Comparison of ENCODE assay signal across 11 cellular contexts in genomic region chr17:64156670-64157069, GRCh38. TPM values are rescaled to one million over a fixed set of nuclear protein-coding genes. Genes with fewer than 3 reads are reported as not detected.
DNase-seq lines count a peak whose midpoint lies in the region; ATAC-seq, FAIRE-seq and TF ChIP-seq lines count a peak whose summit lies in the region.
"Had no signal": no experiment of that assay in that cellular context is flagged by ENCODE, and none has a peak within 500 bp of the region (broad histone marks: within the 10 kb centered on the region; RNA-seq: fewer than 3 reads in every experiment).

No MANE protein-coding gene starts in this region.

- ATAC-seq in Right ventricle myocardium inferior (peak; percentile 10), left lung (no peak)

- TF ChIP-seq CTCF in left lung (IDR thresholded peaks at IDR 0.05): no peak

- H3K9ac ChIP-seq in rectal smooth muscle tissue (ENCODE audit: low read length): no peak overlapping the region

- no peaks in the 10 kb centered on the region for H3K9me3 ChIP-seq in left lung
- H3K9me3 ChIP-seq: colonic mucosa had no signal

- peak overlapping the region; percentile 4 to 74 for H3K27ac ChIP-seq in left lung
- H3K27ac ChIP-seq in rectal smooth muscle tissue (ENCODE audit: low read depth, low read length): peak overlapping the region; percentile 56

- DNase-seq in Right ventricle myocardium inferior (ENCODE audit: missing footprints) (no peak), cardiac septum (ENCODE audit: low spot score) (no peak), left lung (no peak), NCI-H187 (lab: John Stamatoyannopoulos, UW) (no peak), frontal cortex (ENCODE audit: low spot score in 2 of 2) (no peak)
- no peak for DNase-seq in NK-92 treated with Interleukin-12 subunit alpha and Interleukin-12 subunit beta, amount 100 ng/mL, for 24 hours (lab: John Stamatoyannopoulos, UW)
- DNase-seq in activated CD4-positive, alpha-beta T cell treated with anti-CD3 and anti-CD28 coated beads, Interleukin-2, amount 50 U/mL, for 48 hours: no peak
- DNase-seq: activated CD4-positive, CD25-positive, alpha-beta regulatory T cell had no signal

- no peak overlapping the region for H3K4me3 ChIP-seq in left lung
- H3K4me3 ChIP-seq in rectal smooth muscle tissue (ENCODE audit: low read length): no peak overlapping the region
- H3K4me3 ChIP-seq: colonic mucosa had no signal

- H3K36me3 ChIP-seq in left lung (peaks cover 0 to 38% of the 10 kb centered on the region in 2 donors), rectal smooth muscle tissue (ENCODE audit: control insufficient read depth, insufficient read depth, low read length) (peaks cover 17% of the 10 kb centered on the region)
- H3K36me3 ChIP-seq: colonic mucosa had no signal

- intact Hi-C loops in Right ventricle myocardium inferior (cut with DNase I): loop anchor here (2.0 kb wide), 1 partner anchor 106 kb away; the partner anchor contains the start of gene TEX2
- intact Hi-C loops in cardiac septum (cut with DNase I): no loop called here
- intact Hi-C loops in left lung (cut with DNase I): loop anchor here in 1 of 2 donors (10.0 kb wide), 1 partner anchor 108 kb away; the partner anchor contains the start of gene TEX2

- H3K27me3 ChIP-seq in left lung (no peaks in the 10 kb centered on the region), rectal smooth muscle tissue (ENCODE audit: control insufficient read depth, insufficient read depth, low read length) (no peaks in the 10 kb centered on the region)
- H3K27me3 ChIP-seq: colonic mucosa had no signal

- peaks cover 25 to 41% of the 10 kb centered on the region in 2 donors for H3K4me1 ChIP-seq in left lung
- H3K4me1 ChIP-seq in rectal smooth muscle tissue (ENCODE audit: control insufficient read depth, insufficient read depth, low read length): peaks cover 12% of the 10 kb centered on the region
- H3K4me1 ChIP-seq: colonic mucosa had no signal

- FAIRE-seq in frontal cortex (lab: Jason Lieb, UNC): no peak
- FAIRE-seq: D721Med had no signal

RNA-seq across cellular contexts. Expression of gene ERN1, which starts 26.7 kb away (rescaled TPM):
- total RNA-seq in Right ventricle myocardium inferior (7.1 TPM), cardiac septum (6.9 TPM), left lung (10 to 100 TPM; 39.0 to 45.0 TPM), frontal cortex (3.7 TPM)
